8 cellular contexts compared by ENCODE assay signal in the genomic region with DNA sequence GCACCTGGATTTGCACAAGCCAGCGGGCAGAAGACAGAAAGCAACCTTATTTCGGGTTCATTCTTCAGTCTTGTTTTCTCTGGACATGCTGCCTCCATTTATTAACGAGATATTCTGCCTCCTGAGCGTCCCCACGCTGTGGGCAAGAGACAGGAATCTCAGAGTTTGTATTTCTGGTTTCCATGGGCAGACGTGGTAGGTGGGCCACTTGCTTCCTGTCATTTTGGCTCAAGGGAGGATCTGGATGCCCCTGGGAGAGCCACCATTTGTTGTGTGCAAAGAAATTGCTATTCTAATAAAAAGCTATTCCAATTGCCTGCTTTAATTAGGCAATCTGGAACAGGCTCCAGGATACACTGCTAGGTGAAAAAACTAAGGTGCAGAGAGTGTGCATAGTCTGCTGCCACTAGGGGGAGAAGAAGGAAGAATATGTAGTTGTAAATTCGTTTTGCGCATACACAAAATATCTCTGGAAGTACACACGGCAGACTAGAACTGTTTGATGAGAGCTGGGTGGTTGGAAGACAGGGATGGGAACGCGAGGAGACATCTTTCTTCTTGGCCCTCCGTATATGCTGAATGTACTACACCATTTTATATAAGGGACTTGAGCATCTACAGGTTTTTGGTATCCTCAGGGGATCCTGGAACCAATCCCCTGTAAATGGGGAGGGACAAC. TPM values are rescaled to one million over a fixed set of nuclear protein-coding genes. Genes with fewer than 3 reads are reported as not detected.
DNase-seq lines count a peak whose midpoint lies in the region; TF ChIP-seq lines count a peak whose summit lies in the region.

No MANE protein-coding gene starts in this region.

- POLR2A ChIA-PET in BJ (lab: Charles Lee): no interaction called here

- H3K36me3 ChIP-seq in BJ (ENCODE audit: control insufficient read depth, insufficient read depth, low read length) (no peaks in the 10 kb centered on the region), Loucy (ENCODE audit: insufficient read depth, low read length) (no peaks in the 10 kb centered on the region)

- CTCF ChIA-PET in BJ (lab: Yijun Ruan, JAX): interaction anchor here (0.6 to 3.6 kb wide), 22 partner anchors 10 to 988 kb away, joined by 3 to 16 read pairs (median 4); a partner anchor contains a TSS

- no peak overlapping the region for H2AFZ ChIP-seq in Loucy (ENCODE audit: low read length)

- H3K79me2 ChIP-seq in Loucy (ENCODE audit: insufficient read depth, low read length): no peaks in the 10 kb centered on the region

- peaks cover 3% of the 10 kb centered on the region for H3K36me3 Mint-ChIP-seq in nephron progenitor cell (ENCODE audit: low read depth)

- H4K20me1 ChIP-seq in Loucy (ENCODE audit: insufficient read depth, low read length, poor library complexity, severe bottlenecking): no peaks in the 10 kb centered on the region

- peaks cover 12% of the 10 kb centered on the region for H3K27me3 Mint-ChIP-seq in nephron progenitor cell (ENCODE audit: low read depth, poor library complexity)

- peaks cover 6% of the 10 kb centered on the region for H3K9me3 Mint-ChIP-seq in nephron progenitor cell

- no peaks in the 10 kb centered on the region for H3K9me2 ChIP-seq in Loucy (replicated peaks; ENCODE audit: low read depth, low read length)

- TF ChIP-seq CTCF in BJ (IDR thresholded peaks at IDR 0.05; ENCODE audit: insufficient read depth, low read depth, low read length) (peak; percentile 80), GM13976 (IDR thresholded peaks at IDR 0.05; ENCODE audit: borderline replicate concordance, control extremely low read depth, extremely low read depth, insufficient read depth, missing control alignments) (peak; percentile 57), Loucy (conservative IDR thresholded peaks at IDR 0.05; ENCODE audit: low read length) (peak; percentile 97), epithelial cell of esophagus (IDR thresholded peaks at IDR 0.05; ENCODE audit: insufficient read depth, low read depth, low read length, missing control alignments) (peak; percentile 85), nephron progenitor cell (IDR thresholded peaks at IDR 0.05) (peak; percentile 68)

- H3K27me3 ChIP-seq in BJ (ENCODE audit: control insufficient read depth, insufficient read depth, low read length) (no peaks in the 10 kb centered on the region; the same call in 1 of the 2 replicates), Loucy (ENCODE audit: insufficient read depth, low read length, poor library complexity, severe bottlenecking) (no peaks in the 10 kb centered on the region)

- H3K9ac ChIP-seq in Loucy (ENCODE audit: low read depth, low read length, poor library complexity, severe bottlenecking): no peak overlapping the region

- H3K4me1 Mint-ChIP-seq in nephron progenitor cell: peaks cover 5% of the 10 kb centered on the region

- H3K4me2 ChIP-seq in Loucy (ENCODE audit: low read depth, low read length, poor library complexity, severe bottlenecking): no peak overlapping the region

- no peak for DNase-seq in BJ (ENCODE audit: low read depth)
- peak; percentile 40 for DNase-seq in GM13976 (ENCODE audit: low spot score)
- DNase-seq in SK-MEL-5 (ENCODE audit: low read depth, low spot score): peak; percentile 82
- DNase-seq in epithelial cell of esophagus (ENCODE audit: low read depth): peak; percentile 62
- peak; percentile 4 for DNase-seq in nephron progenitor cell
- DNase-seq in activated CD8-positive, alpha-beta memory T cell treated with anti-CD3 and anti-CD28 coated beads, Interleukin-2, amount 50 U/mL, for 48 hours: no peak
- DNase-seq in activated T-cell treated with anti-CD3 and anti-CD28 coated beads, Interleukin-2, amount 50 U/mL, for 48 hours: no peak

- peaks cover 5% of the 10 kb centered on the region for H3K4me1 ChIP-seq in Loucy (ENCODE audit: insufficient read depth, low read length, poor library complexity, severe bottlenecking)

- H3K4me3 Mint-ChIP-seq in nephron progenitor cell: no peak overlapping the region

- in situ Hi-C loops in GM13976 (cut with MboI; ENCODE audit: low sequenced_read_pairs, unreplicated experiment): no loop called here
- in situ Hi-C loops in SK-MEL-5 (cut with HindIII; ENCODE audit: low pct_unique_long_range_greater_than_20kb, low sequenced_read_pairs): no loop called here

- no peaks in the 10 kb centered on the region for H3K9me3 ChIP-seq in Loucy (ENCODE audit: insufficient read depth, low read depth, low read length)

- H3K4me3 ChIP-seq in BJ (ENCODE audit: low read depth, low read length) (no peak overlapping the region), Loucy (ENCODE audit: low read length, poor library complexity, severe bottlenecking) (no peak overlapping the region), epithelial cell of esophagus (ENCODE audit: low read length) (no peak overlapping the region)

- H3F3A ChIP-seq in Loucy (ENCODE audit: low read depth): no peaks in the 10 kb centered on the region

- H3K27ac Mint-ChIP-seq in nephron progenitor cell: no peak overlapping the region

RNA-seq across cellular contexts. Expression of a gene that starts 30.1 kb away (rescaled TPM):
- polyA plus RNA-seq in BJ (2011; rRNA removed): not detected in 2 replicates
- polyA minus RNA-seq in BJ (2011; rRNA and poly(A)+ RNA removed): under 0.01 TPM in 1 of 2 replicates, not detected in the other
- 5.9 and 7.3 TPM in 2 replicates for total RNA-seq in SK-MEL-5 (2014; rRNA removed; shearing (Covaris generic))
- 5.7 and 6.8 TPM in 2 replicates for polyA plus RNA-seq in SK-MEL-5 (2015; cell fraction: cytosol; rRNA removed)
- polyA plus RNA-seq in SK-MEL-5 (2015; cell fraction: nucleus; rRNA removed): 1.4 and 1.8 TPM in 2 replicates

Comparison
In these comparisons a context has a peak if more than half of its experiments do, and no peak if none do; other contexts are left out.
1. DNase-seq: peak in GM13976 (single experiment), SK-MEL-5 (single experiment), epithelial cell of esophagus (single experiment) and nephron progenitor cell (single experiment); none in BJ (single experiment), activated CD8-positive, alpha-beta memory T cell treated with anti-CD3 and anti-CD28 coated beads, Interleukin-2, amount 50 U/mL, for 48 hours (single experiment) and activated T-cell treated with anti-CD3 and anti-CD28 coated beads, Interleukin-2, amount 50 U/mL, for 48 hours (0 of 2).
2. Peak in every context shown above with its lines, with median percentiles within 50 percentile points of each other: CTCF ChIP-seq.